In the genomic region with DNA sequence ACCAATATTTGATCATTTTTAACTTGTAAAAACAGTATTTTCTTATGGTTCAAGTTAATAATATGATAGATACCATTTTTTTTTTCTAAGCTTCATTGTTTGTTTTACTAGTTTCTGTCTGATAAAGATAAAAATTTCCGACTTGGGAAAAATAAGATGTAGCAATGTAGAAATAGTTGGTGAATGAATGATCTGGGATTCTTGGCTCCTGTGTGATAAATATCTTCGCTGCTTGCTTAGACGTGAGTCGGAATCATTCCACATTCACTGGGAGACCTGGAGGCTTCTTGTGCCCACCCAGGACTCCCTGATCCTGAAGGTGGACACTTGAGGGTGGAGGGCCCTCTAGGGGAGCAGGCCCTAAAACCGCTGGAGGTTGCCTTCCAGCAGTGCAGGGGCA, we compare ENCODE assay signal across 1 cellular context.
TF ChIP-seq lines count a peak whose summit lies in the region.

No MANE protein-coding gene starts in this region.

TF ChIP-seq in HepG2, 621 proteins besides CTCF, POLR2A, EP300 and RAD21 (continued from another document):
- TF ChIP-seq, protein P1, sequence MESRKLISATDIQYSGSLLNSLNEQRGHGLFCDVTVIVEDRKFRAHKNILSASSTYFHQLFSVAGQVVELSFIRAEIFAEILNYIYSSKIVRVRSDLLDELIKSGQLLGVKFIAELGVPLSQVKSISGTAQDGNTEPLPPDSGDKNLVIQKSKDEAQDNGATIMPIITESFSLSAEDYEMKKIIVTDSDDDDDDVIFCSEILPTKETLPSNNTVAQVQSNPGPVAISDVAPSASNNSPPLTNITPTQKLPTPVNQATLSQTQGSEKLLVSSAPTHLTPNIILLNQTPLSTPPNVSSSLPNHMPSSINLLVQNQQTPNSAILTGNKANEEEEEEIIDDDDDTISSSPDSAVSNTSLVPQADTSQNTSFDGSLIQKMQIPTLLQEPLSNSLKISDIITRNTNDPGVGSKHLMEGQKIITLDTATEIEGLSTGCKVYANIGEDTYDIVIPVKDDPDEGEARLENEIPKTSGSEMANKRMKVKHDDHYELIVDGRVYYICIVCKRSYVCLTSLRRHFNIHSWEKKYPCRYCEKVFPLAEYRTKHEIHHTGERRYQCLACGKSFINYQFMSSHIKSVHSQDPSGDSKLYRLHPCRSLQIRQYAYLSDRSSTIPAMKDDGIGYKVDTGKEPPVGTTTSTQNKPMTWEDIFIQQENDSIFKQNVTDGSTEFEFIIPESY (CRISPR knock-in tag; IDR thresholded peaks at IDR 0.05): no peak
- TF ChIP-seq STAG1 (CRISPR knock-in tag; IDR thresholded peaks at IDR 0.05): no peak
- TF ChIP-seq ZNF329 (CRISPR knock-in tag; IDR thresholded peaks at IDR 0.05; ENCODE audit: low read depth): no peak
- TF ChIP-seq ZKSCAN8 (CRISPR knock-in tag; IDR thresholded peaks at IDR 0.05; ENCODE audit: borderline replicate concordance): no peak
- no peak for TF ChIP-seq HOXA9 (CRISPR knock-in tag; IDR thresholded peaks at IDR 0.05; ENCODE audit: borderline replicate concordance)
- TF ChIP-seq ZNF7 (CRISPR knock-in tag; IDR thresholded peaks at IDR 0.05): no peak
- TF ChIP-seq, protein P2, sequence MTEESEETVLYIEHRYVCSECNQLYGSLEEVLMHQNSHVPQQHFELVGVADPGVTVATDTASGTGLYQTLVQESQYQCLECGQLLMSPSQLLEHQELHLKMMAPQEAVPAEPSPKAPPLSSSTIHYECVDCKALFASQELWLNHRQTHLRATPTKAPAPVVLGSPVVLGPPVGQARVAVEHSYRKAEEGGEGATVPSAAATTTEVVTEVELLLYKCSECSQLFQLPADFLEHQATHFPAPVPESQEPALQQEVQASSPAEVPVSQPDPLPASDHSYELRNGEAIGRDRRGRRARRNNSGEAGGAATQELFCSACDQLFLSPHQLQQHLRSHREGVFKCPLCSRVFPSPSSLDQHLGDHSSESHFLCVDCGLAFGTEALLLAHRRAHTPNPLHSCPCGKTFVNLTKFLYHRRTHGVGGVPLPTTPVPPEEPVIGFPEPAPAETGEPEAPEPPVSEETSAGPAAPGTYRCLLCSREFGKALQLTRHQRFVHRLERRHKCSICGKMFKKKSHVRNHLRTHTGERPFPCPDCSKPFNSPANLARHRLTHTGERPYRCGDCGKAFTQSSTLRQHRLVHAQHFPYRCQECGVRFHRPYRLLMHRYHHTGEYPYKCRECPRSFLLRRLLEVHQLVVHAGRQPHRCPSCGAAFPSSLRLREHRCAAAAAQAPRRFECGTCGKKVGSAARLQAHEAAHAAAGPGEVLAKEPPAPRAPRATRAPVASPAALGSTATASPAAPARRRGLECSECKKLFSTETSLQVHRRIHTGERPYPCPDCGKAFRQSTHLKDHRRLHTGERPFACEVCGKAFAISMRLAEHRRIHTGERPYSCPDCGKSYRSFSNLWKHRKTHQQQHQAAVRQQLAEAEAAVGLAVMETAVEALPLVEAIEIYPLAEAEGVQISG (CRISPR knock-in tag; IDR thresholded peaks at IDR 0.05): no peak
- TF ChIP-seq NR3C1 (CRISPR knock-in tag; IDR thresholded peaks at IDR 0.05): no peak
- TF ChIP-seq, protein P3, sequence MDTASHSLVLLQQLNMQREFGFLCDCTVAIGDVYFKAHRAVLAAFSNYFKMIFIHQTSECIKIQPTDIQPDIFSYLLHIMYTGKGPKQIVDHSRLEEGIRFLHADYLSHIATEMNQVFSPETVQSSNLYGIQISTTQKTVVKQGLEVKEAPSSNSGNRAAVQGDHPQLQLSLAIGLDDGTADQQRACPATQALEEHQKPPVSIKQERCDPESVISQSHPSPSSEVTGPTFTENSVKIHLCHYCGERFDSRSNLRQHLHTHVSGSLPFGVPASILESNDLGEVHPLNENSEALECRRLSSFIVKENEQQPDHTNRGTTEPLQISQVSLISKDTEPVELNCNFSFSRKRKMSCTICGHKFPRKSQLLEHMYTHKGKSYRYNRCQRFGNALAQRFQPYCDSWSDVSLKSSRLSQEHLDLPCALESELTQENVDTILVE (CRISPR knock-in tag; IDR thresholded peaks at IDR 0.05): no peak
